In genomic region chr7:36742911-36743775, GRCh38 we compare ENCODE assay signal across 12 cellular contexts. TPM values are rescaled to one million over a fixed set of nuclear protein-coding genes. Genes with fewer than 3 reads are reported as not detected.
A peak's percentile ranks its signal among the peaks of the same experiment; 100 is the strongest.
DNase-seq lines count a peak whose midpoint lies in the region; ATAC-seq, FAIRE-seq and TF ChIP-seq lines count a peak whose summit lies in the region.
"Had no signal": no experiment of that assay in that cellular context is flagged by ENCODE, and none has a peak within 500 bp of the region (broad histone marks: within the 10 kb centered on the region; RNA-seq: fewer than 3 reads in every experiment).

No MANE protein-coding gene starts in this region.

- POLR2A ChIA-PET in A549 (lab: Yijun Ruan, JAX) = no interaction called here

- H3K9me3 Mint-ChIP-seq in central memory CD8-positive, alpha-beta T cell = no peaks in the 10 kb centered on the region
- peaks cover 14% of the 10 kb centered on the region for H3K9me3 Mint-ChIP-seq in T-helper 2 cell treated with Interferon-gamma antibody and Interleukin-4, amounts not matched to agents 5 μg/mL and 100 μg/mL, for 36 hours

- CTCF ChIA-PET in A549 (lab: Yijun Ruan, JAX) = interaction anchor here (1.0 kb wide), 1 partner anchor 224 kb away, joined by 4 read pairs; no protein-coding TSS in a partner anchor

- no peak overlapping the region for H3K4me3 Mint-ChIP-seq in central memory CD8-positive, alpha-beta T cell
- no peak overlapping the region for H3K4me3 Mint-ChIP-seq in T-helper 2 cell treated with Interferon-gamma antibody and Interleukin-4, amounts not matched to agents 5 μg/mL and 100 μg/mL, for 36 hours
- H3K4me3 Mint-ChIP-seq: T-helper 1 cell treated with Interleukin-12 subunit alpha and Interleukin-12 subunit beta and Interleukin-4 antibody, amounts not matched to agents 30 μg/mL and 1 μg/mL, for 36 hours had no signal

- TF ChIP-seq RAD21 in A549 (conservative IDR thresholded peaks at IDR 0.05 in 1 of 2, IDR thresholded peaks at IDR 0.05 in 1 of 2) = no peak

- ATAC-seq in A549 (no peak), GM21360 (IDR thresholded peaks at IDR 0.05; ENCODE audit: unreplicated experiment) (peak; percentile 63), HG03378 (IDR thresholded peaks at IDR 0.05; ENCODE audit: unreplicated experiment) (peak; percentile 76)
- no peak for ATAC-seq in central memory CD8-positive, alpha-beta T cell (replicated peaks; ENCODE audit: extremely low read depth, poor library complexity, severe bottlenecking)

- H3K27ac ChIP-seq in A549 = no peak overlapping the region

- DNase-seq in A549 (ENCODE audit: low read depth in 1 of 2, low spot score in 1 of 2) (no peak), NCI-H128 (lab: John Stamatoyannopoulos, UW; ENCODE audit: unreplicated experiment) (no peak), cerebellar cortex (ENCODE audit: low spot score) (no peak)
- no peak for DNase-seq in central memory CD8-positive, alpha-beta T cell (ENCODE audit: low spot score in 2 of 2)
- DNase-seq in T-helper 2 cell treated with Interferon-gamma antibody and Interleukin-4, amounts not matched to agents 5 μg/mL and 100 μg/mL, for 36 hours (ENCODE audit: low spot score) = no peak
- no peak for DNase-seq in stimulated activated CD4-positive, alpha-beta T cell treated with anti-CD3 and anti-CD28 coated beads, Interleukin-4, amount 100 ng/mL, for 1 hour
- DNase-seq: EL; NCI-H2227 treated with DMSO at 0.1 percent for 48 hours; stimulated activated naive CD4-positive, alpha-beta T cell had no signal

- no peak for TF ChIP-seq POLR2A in A549 (IDR thresholded peaks at IDR 0.05; ENCODE audit: low read length)

- peaks cover 18% of the 10 kb centered on the region; the same call in 2 of the 3 replicates for H3K4me1 ChIP-seq in A549

- no peak for TF ChIP-seq CTCF in A549 (IDR thresholded peaks at IDR 0.05)

- no peak overlapping the region for H3K4me3 ChIP-seq in A549

- peak overlapping the region; percentile 66 for H3K27ac Mint-ChIP-seq in central memory CD8-positive, alpha-beta T cell (ENCODE audit: low read depth)
- H3K27ac Mint-ChIP-seq in T-helper 2 cell treated with Interferon-gamma antibody and Interleukin-4, amounts not matched to agents 5 μg/mL and 100 μg/mL, for 36 hours = no peak overlapping the region
- H3K27ac Mint-ChIP-seq: T-helper 1 cell treated with Interleukin-12 subunit alpha and Interleukin-12 subunit beta and Interleukin-4 antibody, amounts not matched to agents 30 μg/mL and 1 μg/mL, for 36 hours had no signal

- no peaks in the 10 kb centered on the region for H3K27me3 Mint-ChIP-seq in central memory CD8-positive, alpha-beta T cell
- no peaks in the 10 kb centered on the region for H3K27me3 Mint-ChIP-seq in T-helper 2 cell treated with Interferon-gamma antibody and Interleukin-4, amounts not matched to agents 5 μg/mL and 100 μg/mL, for 36 hours (ENCODE audit: low read depth)

- H3K4me2 ChIP-seq in A549 = no peak overlapping the region

- no peaks in the 10 kb centered on the region for H3K9me3 ChIP-seq in A549

- H3K4me1 Mint-ChIP-seq in central memory CD8-positive, alpha-beta T cell = peaks cover 37% of the 10 kb centered on the region
- peaks cover 29% of the 10 kb centered on the region for H3K4me1 Mint-ChIP-seq in T-helper 2 cell treated with Interferon-gamma antibody and Interleukin-4, amounts not matched to agents 5 μg/mL and 100 μg/mL, for 36 hours (ENCODE audit: low read depth)

- 60% methylated on average over 6 of the region's 6 CpGs for WGBS in A549 (ENCODE audit: missing lambda C conversion rate)

- TF ChIP-seq EP300 in A549 (IDR thresholded peaks at IDR 0.05) = no peak

- no peak for FAIRE-seq in A549 (lab: Jason Lieb, UNC)

- no peaks in the 10 kb centered on the region for H3K36me3 Mint-ChIP-seq in central memory CD8-positive, alpha-beta T cell (ENCODE audit: insufficient read depth)
- peaks cover 8% of the 10 kb centered on the region for H3K36me3 Mint-ChIP-seq in T-helper 2 cell treated with Interferon-gamma antibody and Interleukin-4, amounts not matched to agents 5 μg/mL and 100 μg/mL, for 36 hours (ENCODE audit: low read depth)

TF ChIP-seq in A549, 52 proteins besides CTCF, POLR2A, EP300 and RAD21:
- TF ChIP-seq HES2 (IDR thresholded peaks at IDR 0.05) (no peak), MAFK (IDR thresholded peaks at IDR 0.05; ENCODE audit: partially characterized antibody) (peak; percentile 57)
TF ChIP-seq in A549: peak in this region for 1.

RNA-seq across cellular contexts. Expression of gene AOAH, which starts 18.8 kb away (rescaled TPM):
- polyA plus RNA-seq in A549 (2011; rRNA removed) (0.09 TPM in 1 of 2 replicates, not detected in the other), A549 (2017; fragmentation: RNase III; extraction: RNeasy Plus Mini Kit Qiagen cat#74134 plus additional on column Dnase treatment) (not detected in 3 replicates)
- not detected in 2 replicates for polyA plus RNA-seq in A549 (2012; cell fraction: cytosol; rRNA removed)
- not detected in 2 replicates for polyA plus RNA-seq in A549 (2012; cell fraction: nucleus; rRNA removed)
- not detected in 2 replicates for polyA minus RNA-seq in A549 (2011; rRNA and poly(A)+ RNA removed)

Comparison
In these comparisons a context has a peak if more than half of its experiments do, and no peak if none do; other contexts are left out.
1. ATAC-seq: peak in GM21360 (single experiment) and HG03378 (single experiment); none in A549 (0 of 2) and central memory CD8-positive, alpha-beta T cell (single experiment).